16 cellular contexts compared by ENCODE assay signal in the genomic region with DNA sequence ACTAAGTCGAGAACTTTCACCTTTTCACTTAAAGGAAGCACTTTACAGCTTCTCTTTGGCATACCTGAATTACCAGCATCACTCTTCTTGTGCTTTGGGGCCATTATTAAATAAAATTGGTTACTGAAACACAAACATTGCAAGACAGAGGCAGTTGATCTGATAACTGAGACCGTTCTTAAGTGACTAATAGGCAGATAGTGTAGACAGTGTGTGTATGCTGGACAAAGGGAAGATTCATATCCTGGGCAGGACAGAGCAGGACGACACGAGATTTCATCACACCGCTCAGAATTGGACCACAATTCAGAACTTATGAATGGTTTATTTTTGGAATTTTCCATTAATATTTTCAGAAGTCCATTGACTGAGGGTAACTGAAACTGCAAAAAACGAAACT.
DNase-seq lines count a peak whose midpoint lies in the region; ATAC-seq, FAIRE-seq and TF ChIP-seq lines count a peak whose summit lies in the region.
"Had no signal": no experiment of that assay in that cellular context is flagged by ENCODE, and none has a peak within 500 bp of the region (broad histone marks: within the 10 kb centered on the region; RNA-seq: fewer than 3 reads in every experiment).

No MANE protein-coding gene starts in this region.

- peak overlapping the region; percentile 72 for H3K4me3 ChIP-seq in adipocyte (ENCODE audit: low read length)
- H3K4me3 ChIP-seq in fibroblast of mammary gland (ENCODE audit: control insufficient read depth, low read depth, low read length), result no peak overlapping the region
- no peak overlapping the region for H3K4me3 ChIP-seq in pancreas
- H3K4me3 ChIP-seq: GM23338, SK-N-MC, spleen had no signal

- peak overlapping the region; percentile 66 for H3K9ac ChIP-seq in adipocyte (ENCODE audit: low read length)

- TF ChIP-seq CTCF in HFFc6 (IDR thresholded peaks at IDR 0.05) (no peak), fibroblast of mammary gland (conservative IDR thresholded peaks at IDR 0.05; ENCODE audit: control insufficient read depth, insufficient read depth, low read depth, low read length) (no peak), pancreas (IDR thresholded peaks at IDR 0.05) (no peak)

- H3K9me3 Mint-ChIP-seq in HFFc6, result no peaks in the 10 kb centered on the region
- H3K9me3 Mint-ChIP-seq: activated naive CD4-positive, alpha-beta T cell treated with anti-CD3 and anti-CD28 coated beads, Interleukin-2, amount 50 U/mL, for 72 hours; GM23338 had no signal

- ATAC-seq in pancreas (peak in 3 of 4 donors; percentile 47 to 50 (median 49)), GM21723 (IDR thresholded peaks at IDR 0.05; ENCODE audit: unreplicated experiment) (no peak), HG02642 (IDR thresholded peaks at IDR 0.05; ENCODE audit: poor library complexity, unreplicated experiment) (no peak)
- ATAC-seq: activated naive CD4-positive, alpha-beta T cell treated with anti-CD3 and anti-CD28 coated beads, Interleukin-2, amount 50 U/mL, for 72 hours; GM23338; left lobe of liver had no signal

- H3K27me3 ChIP-seq in adipocyte (replicated peaks; ENCODE audit: control insufficient read depth, insufficient read depth, low read length) (no peaks in the 10 kb centered on the region), pancreas (no peaks in the 10 kb centered on the region)
- H3K27me3 ChIP-seq: spleen had no signal

- H3K4me3 Mint-ChIP-seq in HFFc6, result peak overlapping the region; percentile 81
- H3K4me3 Mint-ChIP-seq: GM23338 had no signal

- intact Hi-C loops in pancreas (cut with DNase I), result no loop called here

- H3K4me1 ChIP-seq in adipocyte (ENCODE audit: control insufficient read depth, insufficient read depth, low read length) (peaks cover 74% of the 10 kb centered on the region), pancreas (peaks cover 0 to 9% (median 3%) of the 10 kb centered on the region in 3 donors)

- no peaks in the 10 kb centered on the region; the same call in 1 of the 2 replicates for H3K36me3 Mint-ChIP-seq in HFFc6 (ENCODE audit: low read depth)
- H3K36me3 Mint-ChIP-seq: activated naive CD4-positive, alpha-beta T cell treated with anti-CD3 and anti-CD28 coated beads, Interleukin-2, amount 50 U/mL, for 72 hours had no signal

- H3K9me3 ChIP-seq in adipocyte (ENCODE audit: control insufficient read depth, low read length), result no peaks in the 10 kb centered on the region
- no peaks in the 10 kb centered on the region for H3K9me3 ChIP-seq in pancreas
- H3K9me3 ChIP-seq: spleen had no signal

- H3K27ac Mint-ChIP-seq in HFFc6, result peak overlapping the region; percentile 60
- H3K27ac Mint-ChIP-seq: activated naive CD4-positive, alpha-beta T cell treated with anti-CD3 and anti-CD28 coated beads, Interleukin-2, amount 50 U/mL, for 72 hours; GM23338 had no signal

- H3K27ac ChIP-seq in pancreas, result no peak overlapping the region
- H3K27ac ChIP-seq: SK-N-MC, spleen had no signal

- peak; percentile 57 for DNase-seq in HFFc6
- peak; percentile 18 for DNase-seq in adipocyte (ENCODE audit: low read depth)
- peak; percentile 72 for DNase-seq in fibroblast of mammary gland (ENCODE audit: low read depth)
- no peak for DNase-seq in pancreas
- DNase-seq in NCI-H2196 treated with DMSO at 0.1 percent for 48 hours (lab: John Stamatoyannopoulos, UW; ENCODE audit: unreplicated experiment), result no peak
- DNase-seq in SIG-M5 treated with dmso at 0.1 percent for 504 hours (lab: John Stamatoyannopoulos, UW; ENCODE audit: unreplicated experiment), result no peak
- DNase-seq: Karpas-422, NCI-H1930, spleen had no signal

- FAIRE-seq in pancreas (lab: Jason Lieb, UNC), result no peak
- FAIRE-seq: GM19239 had no signal

- H3K4me1 Mint-ChIP-seq in HFFc6 (ENCODE audit: low read depth), result peaks cover 72% of the 10 kb centered on the region

- WGBS in pancreas, 2 donors, result 73 to 86% methylated on average over 6 of the region's 6 CpGs

- H3K36me3 ChIP-seq in adipocyte (ENCODE audit: control insufficient read depth, insufficient read depth, low read length, severe bottlenecking), result no peaks in the 10 kb centered on the region
- no peaks in the 10 kb centered on the region for H3K36me3 ChIP-seq in pancreas
- H3K36me3 ChIP-seq: spleen had no signal

- no peaks in the 10 kb centered on the region for H3K27me3 Mint-ChIP-seq in HFFc6 (ENCODE audit: insufficient read depth)

Comparison
In these comparisons a context has a peak if more than half of its experiments do, and no peak if none do; other contexts are left out.
1. DNase-seq: peak in HFFc6 (single experiment), adipocyte (single experiment) and fibroblast of mammary gland (single experiment); none in pancreas (0 of 6), NCI-H2196 treated with DMSO at 0.1 percent for 48 hours (single experiment) and SIG-M5 treated with dmso at 0.1 percent for 504 hours (single experiment).
2. ATAC-seq: peak in pancreas (3 of 4); none in GM21723 (single experiment) and HG02642 (single experiment).